1 cellular context compared by ENCODE assay signal in the genomic region with DNA sequence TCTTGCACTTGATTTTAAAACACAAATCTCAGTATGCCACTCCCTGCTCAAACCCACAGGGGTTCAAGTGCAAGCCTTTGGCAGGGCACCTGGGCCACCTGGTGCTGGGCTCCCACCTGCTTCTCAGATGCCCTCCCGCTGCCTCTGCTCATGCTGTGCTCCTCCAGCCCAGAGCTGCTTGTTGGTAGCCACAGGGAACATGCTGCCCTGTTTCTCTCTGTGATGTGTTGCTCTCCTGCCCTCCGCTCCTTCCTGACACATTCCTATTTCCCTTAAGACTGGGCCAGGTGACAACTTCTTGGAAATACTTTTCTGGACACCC.
TF ChIP-seq lines count a peak whose summit lies in the region.

No MANE protein-coding gene starts in this region.

TF ChIP-seq in HepG2, 621 proteins besides CTCF, POLR2A, EP300 and RAD21 (continued from another document):
- no peak for TF ChIP-seq SRSF9 (IDR thresholded peaks at IDR 0.05; ENCODE audit: borderline replicate concordance, insufficient read depth, low read depth, low read length, poor library complexity, severe bottlenecking)
